34 cellular contexts compared by ENCODE assay signal in genomic region chr2:145555360-145555759, GRCh38.
"Had no signal": no experiment of that assay in that cellular context is flagged by ENCODE, and none has a peak within 500 bp of the region (broad histone marks: within the 10 kb centered on the region; RNA-seq: fewer than 3 reads in every experiment).

No MANE protein-coding gene starts in this region.

- H3K36me3 ChIP-seq: MG63 had no signal

- H3K4me3 ChIP-seq: MG63 had no signal

- DNase-seq: Karpas-422, Kasumi-1, MG63, MM.1S, MV-4-11, NCI-H1048, NCI-H1092, NCI-H1092 treated with DMSO at 0.1 percent for 48 hours, NCI-H1105, NCI-H1105 treated with DMSO at 0.1 percent for 48 hours, NCI-H1417, NCI-H1417 treated with DMSO at 0.1 percent for 48 hours, NCI-H1436, NCI-H1436 treated with DMSO at 0.1 percent for 48 hours, NCI-H146, NCI-H1694, NCI-H1694 treated with DMSO at 0.1 percent for 48 hours, NCI-H187, NCI-H187 treated with DMSO at 0.1 percent for 48 hours, NCI-H1930, NCI-H2029, NCI-H2029 treated with DMSO at 0.1 percent for 48 hours, NCI-H2081, NCI-H2081 treated with DMSO at 0.1 percent for 48 hours, NCI-H2107, NCI-H2171, NCI-H2171 treated with DMSO at 0.1 percent for 48 hours, NCI-H2227 treated with DMSO at 0.1 percent for 48 hours, NCI-H226, NCI-H345, NCI-H446, NCI-H446 treated with DMSO at 0.1 percent for 48 hours, NCI-H510A, NCI-H510A treated with DMSO at 0.1 percent for 48 hours had no signal

- H3K9me3 ChIP-seq: MG63 had no signal

- H3K27me3 ChIP-seq: MG63 had no signal
